16 cellular contexts compared by ENCODE assay signal in the genomic region with DNA sequence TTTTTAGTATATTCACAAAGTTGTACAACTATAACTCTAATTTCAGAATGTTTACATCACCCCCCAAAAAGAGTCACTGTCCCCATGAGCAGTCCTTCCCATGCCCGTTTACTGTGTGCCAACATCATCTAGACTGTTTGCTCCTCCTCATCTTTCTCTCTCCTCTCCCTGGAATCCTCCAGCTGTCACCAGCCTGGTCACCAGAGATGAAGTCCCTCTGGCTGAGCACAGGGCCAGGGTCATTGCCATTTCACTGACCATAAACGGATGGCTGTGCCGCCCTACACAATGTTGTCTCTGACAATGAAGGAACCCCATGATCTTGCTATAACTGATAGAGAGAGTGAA. TPM values are rescaled to one million over a fixed set of nuclear protein-coding genes. Genes with fewer than 3 reads are reported as not detected.
DNase-seq lines count a peak whose midpoint lies in the region; ATAC-seq, FAIRE-seq and TF ChIP-seq lines count a peak whose summit lies in the region.
"Had no signal": no experiment of that assay in that cellular context is flagged by ENCODE, and none has a peak within 500 bp of the region (broad histone marks: within the 10 kb centered on the region; RNA-seq: fewer than 3 reads in every experiment).

No MANE protein-coding gene starts in this region.

- BruUV-seq in PC-3 (replicated peaks; lab: Mats Ljungman, UMichigan), result no TSS peak
- BruUV-seq in endothelial cell of umbilical vein (replicated peaks; lab: Mats Ljungman, UMichigan), result no TSS peak

- no peaks in the 10 kb centered on the region for H3K27me3 ChIP-seq in PC-3 (ENCODE audit: low read length)
- H3K27me3 ChIP-seq in endothelial cell of umbilical vein (ENCODE audit: control insufficient read depth in 2 of 2, insufficient read depth in 2 of 2, low read length in 2 of 2), result no peaks in the 10 kb centered on the region

- POLR2A ChIA-PET in PC-3 (lab: Charles Lee; ENCODE audit: unreplicated experiment) (no interaction called here), endothelial cell of umbilical vein (lab: Charles Lee) (interaction anchor here (1.7 kb wide), 1 partner anchor 45 kb away, joined by 8 read pairs; a partner anchor contains a TSS)

- H3K27ac ChIP-seq in PC-3 (ENCODE audit: low read length) (peak overlapping the region; percentile 69), endothelial cell of umbilical vein (ENCODE audit: insufficient read depth, low read depth, low read length) (peak overlapping the region; percentile 92), skin epidermis (peak overlapping the region in 13 of 21 experiments; percentile 12 to 87 (median 56)), kidney (ENCODE audit: low read depth in 2 of 2, low read length in 2 of 2) (peak overlapping the region in 1 of 2 donors; percentile 49)
- H3K27ac ChIP-seq: 22Rv1, neutrophil, WERI-Rb-1 had no signal

- ATAC-seq in PC-3, result no peak

- TF ChIP-seq CTCF in PC-3 (conservative IDR thresholded peaks at IDR 0.05; ENCODE audit: low read depth, low read length), result no peak
- TF ChIP-seq CTCF in endothelial cell of umbilical vein (IDR thresholded peaks at IDR 0.05; ENCODE audit: extremely low read depth in 1 of 2, insufficient read depth in 1 of 2, low read depth in 1 of 2, low read length in 2 of 2), result no peak
- no peak for TF ChIP-seq CTCF in kidney (IDR thresholded peaks at IDR 0.05; ENCODE audit: borderline replicate concordance, extremely low read depth, insufficient read depth)

- H3K9me1 ChIP-seq in endothelial cell of umbilical vein (replicated peaks; ENCODE audit: control insufficient read depth, extremely low read depth, insufficient read depth, low read length), result no peaks in the 10 kb centered on the region

- H3K9me2 ChIP-seq in PC-3 (replicated peaks; ENCODE audit: low read length), result no peaks in the 10 kb centered on the region

- H3K79me2 ChIP-seq in PC-3 (ENCODE audit: low read length), result no peaks in the 10 kb centered on the region
- H3K79me2 ChIP-seq in endothelial cell of umbilical vein (ENCODE audit: control insufficient read depth, insufficient read depth, low read length), result no peaks in the 10 kb centered on the region

- H3K4me2 ChIP-seq in PC-3 (ENCODE audit: low read length) (no peak overlapping the region), endothelial cell of umbilical vein (ENCODE audit: insufficient read depth, low read length) (peak overlapping the region; percentile 53)

- CTCF ChIA-PET in PC-3 (lab: Charles Lee), result no interaction called here
- CTCF ChIA-PET in endothelial cell of umbilical vein (lab: Charles Lee), result interaction anchor here (1.4 to 1.7 kb wide), 2 partner anchors 134 to 187 kb away, joined by 5 to 17 read pairs; no protein-coding TSS in a partner anchor

- FAIRE-seq in endothelial cell of umbilical vein (lab: Jason Lieb, UNC) (no peak), kidney (lab: Jason Lieb, UNC) (no peak)
- FAIRE-seq: colon had no signal

- dilution Hi-C loops in endothelial cell of umbilical vein (cut with MboI; ENCODE audit: extremely low pct_ligation_motif_present, low sequenced_read_pairs), result no loop called here

- H2AFZ ChIP-seq in PC-3 (ENCODE audit: low read length) (no peak overlapping the region), endothelial cell of umbilical vein (ENCODE audit: low read depth, low read length) (no peak overlapping the region)

- H3K36me3 ChIP-seq in PC-3 (ENCODE audit: low read depth, low read length), result no peaks in the 10 kb centered on the region
- H3K36me3 ChIP-seq in endothelial cell of umbilical vein (ENCODE audit: control insufficient read depth in 2 of 2, extremely low read depth in 1 of 2, insufficient read depth in 2 of 2, low read length in 2 of 2), result no peaks in the 10 kb centered on the region
- no peaks in the 10 kb centered on the region for H3K36me3 ChIP-seq in kidney (ENCODE audit: control insufficient read depth in 1 of 2, insufficient read depth in 2 of 2, low read length in 2 of 2)
- H3K36me3 ChIP-seq: neutrophil, WERI-Rb-1 had no signal

- H4K20me1 ChIP-seq in PC-3 (ENCODE audit: low read length) (no peaks in the 10 kb centered on the region), endothelial cell of umbilical vein (replicated peaks; ENCODE audit: control insufficient read depth, extremely low read depth, insufficient read depth, low read length) (no peaks in the 10 kb centered on the region)

- H3K9ac ChIP-seq in PC-3 (ENCODE audit: low read length) (peak overlapping the region; percentile 28; the same call in 1 of the 2 replicates), endothelial cell of umbilical vein (replicated peaks; ENCODE audit: extremely low read depth, insufficient read depth, low read length) (peak overlapping the region; percentile 81), kidney (ENCODE audit: low read length in 2 of 2) (no peak overlapping the region)

- no peak for TF ChIP-seq POLR2A in endothelial cell of umbilical vein (IDR thresholded peaks at IDR 0.05; ENCODE audit: low read depth, low read length)

- intact Hi-C loops in PC-3 (cut with micrococcal nuclease), result loop anchor here (5.0 kb wide), 1 partner anchor 48 kb away; no protein-coding TSS in a partner anchor
- intact Hi-C loops in endothelial cell of umbilical vein (cut with micrococcal nuclease), result loop anchor here (1.0 kb wide), 2 partner anchors 10 to 52 kb away; no protein-coding TSS in a partner anchor
- intact Hi-C loops in kidney (cut with DNase I), result no loop called here

- H3K9me3 ChIP-seq in PC-3 (ENCODE audit: low read length) (no peaks in the 10 kb centered on the region), endothelial cell of umbilical vein (replicated peaks; ENCODE audit: control insufficient read depth, insufficient read depth, low read length) (no peaks in the 10 kb centered on the region), kidney (ENCODE audit: control insufficient read depth in 1 of 2, low read length in 2 of 2) (no peaks in the 10 kb centered on the region)
- H3K9me3 ChIP-seq: neutrophil had no signal

- H3K4me1 ChIP-seq in PC-3 (ENCODE audit: insufficient read depth, low read length) (peaks cover 32% of the 10 kb centered on the region), endothelial cell of umbilical vein (ENCODE audit: control insufficient read depth, extremely low read depth, insufficient read depth, low read length) (peaks cover 46% of the 10 kb centered on the region), kidney (ENCODE audit: control insufficient read depth in 1 of 2, insufficient read depth in 1 of 2, low read depth in 1 of 2, low read length in 2 of 2) (peaks cover 0 to 8% of the 10 kb centered on the region in 2 donors)

- H3K4me3 ChIP-seq in PC-3 (ENCODE audit: low read length) (no peak overlapping the region), endothelial cell of umbilical vein (replicated peaks in 1 of 3; ENCODE audit: insufficient read depth in 1 of 3, low read depth in 1 of 3, low read length in 3 of 3) (no peak overlapping the region), skin epidermis (no peak overlapping the region), kidney (ENCODE audit: low read length in 2 of 2) (no peak overlapping the region)

- H3F3A ChIP-seq in PC-3 (ENCODE audit: low read length, unreplicated experiment), result peaks cover 3% of the 10 kb centered on the region

- DNase-seq in SHP77 (lab: John Stamatoyannopoulos, UW) (peak; percentile 15 to 24), SHP77 treated with DMSO at 0.1 percent for 48 hours (lab: John Stamatoyannopoulos, UW) (no peak), PC-3 (no peak), endothelial cell of umbilical vein (ENCODE audit: low read depth, low spot score) (no peak), kidney (no peak), ecto neural progenitor cell (ENCODE audit: low spot score) (no peak), cerebellar cortex (ENCODE audit: low spot score) (no peak)
- DNase-seq: left colon, NCI-H2227 treated with DMSO at 0.1 percent for 48 hours, WERI-Rb-1 had no signal

TF ChIP-seq in endothelial cell of umbilical vein, 7 proteins besides CTCF, POLR2A, EP300 and RAD21 (continues in another document):
- TF ChIP-seq POLR2AphosphoS5 (IDR thresholded peaks at IDR 0.05; ENCODE audit: insufficient read depth, low read depth, low read length), result no peak
- no peak for TF ChIP-seq EZH2 (IDR thresholded peaks at IDR 0.05; ENCODE audit: borderline replicate concordance, low read depth, low read length, severe bottlenecking)

RNA-seq across cellular contexts. Expression of a gene that starts 45.2 kb away (rescaled TPM):
- not detected in 2 replicates for total RNA-seq in PC-3 (2014; rRNA removed)
- total RNA-seq in endothelial cell of umbilical vein, result 28.4 and 31.7 TPM in 2 replicates
- polyA plus RNA-seq in endothelial cell of umbilical vein, result 31.5 and 31.7 TPM in 2 replicates
- polyA plus RNA-seq in endothelial cell of umbilical vein (2011; cell fraction: cytosol; rRNA removed), result 10.7 and 21.1 TPM in 2 replicates
- 33.6 and 34.4 TPM in 2 replicates for polyA plus RNA-seq in endothelial cell of umbilical vein (2011; cell fraction: nucleus; rRNA removed)
- polyA plus RNA-seq in endothelial cell of umbilical vein (2012), result 7.8 and 12.1 TPM in 2 replicates
- polyA minus RNA-seq in endothelial cell of umbilical vein, result 7.0 and 7.5 TPM in 2 replicates
- not detected for polyA minus RNA-seq in endothelial cell of umbilical vein (2011; cell fraction: cytosol; rRNA and poly(A)+ RNA removed)
- 25.2 and 57.0 TPM in 2 replicates for polyA minus RNA-seq in endothelial cell of umbilical vein (2011; cell fraction: nucleus; rRNA and poly(A)+ RNA removed)
- total RNA-seq in kidney, result 4.2 TPM
- 0.26 TPM for polyA plus RNA-seq in kidney (ENCODE audit: insufficient read depth, low read depth, low replicate concordance)
- total RNA-seq: RPMI7951 had no signal

RNA-seq across cellular contexts. Expression of a gene that starts 53.1 kb away (rescaled TPM):
- total RNA-seq in PC-3 (2014; rRNA removed) (0.11 and 0.52 TPM in 2 replicates), endothelial cell of umbilical vein (0.46 and 1.1 TPM in 2 replicates), kidney (5.3 TPM)
- polyA plus RNA-seq in endothelial cell of umbilical vein (0.10 and 0.33 TPM in 2 replicates), kidney (ENCODE audit: insufficient read depth, low read depth, low replicate concordance) (0.17 TPM)
- 0.23 and 0.25 TPM in 2 replicates for polyA plus RNA-seq in endothelial cell of umbilical vein (2011; cell fraction: cytosol; rRNA removed)
- 0.64 and 0.80 TPM in 2 replicates for polyA plus RNA-seq in endothelial cell of umbilical vein (2011; cell fraction: nucleus; rRNA removed)
- polyA plus RNA-seq in endothelial cell of umbilical vein (2012), result 0.25 and 0.37 TPM in 2 replicates
- 0.06 and 0.34 TPM in 2 replicates for polyA minus RNA-seq in endothelial cell of umbilical vein
- not detected for polyA minus RNA-seq in endothelial cell of umbilical vein (2011; cell fraction: cytosol; rRNA and poly(A)+ RNA removed)
- 1.6 and 2.3 TPM in 2 replicates for polyA minus RNA-seq in endothelial cell of umbilical vein (2011; cell fraction: nucleus; rRNA and poly(A)+ RNA removed)
- total RNA-seq: RPMI7951, subcutaneous adipose tissue had no signal

RNA-seq across cellular contexts. Expression of a gene that starts 59.7 kb away (rescaled TPM):
- total RNA-seq in PC-3 (2014; rRNA removed), result 11.3 and 11.4 TPM in 2 replicates
- 57.5 and 60.3 TPM in 2 replicates for total RNA-seq in endothelial cell of umbilical vein
- 8.6 and 10.8 TPM in 2 replicates for polyA plus RNA-seq in endothelial cell of umbilical vein
- 7.6 TPM in 2 replicates for polyA plus RNA-seq in endothelial cell of umbilical vein (2011; cell fraction: cytosol; rRNA removed)
- 37.7 and 42.1 TPM in 2 replicates for polyA plus RNA-seq in endothelial cell of umbilical vein (2011; cell fraction: nucleus; rRNA removed)
- polyA plus RNA-seq in endothelial cell of umbilical vein (2012), result 17.6 and 21.9 TPM in 2 replicates
- polyA minus RNA-seq in endothelial cell of umbilical vein, result 66.7 and 87.2 TPM in 2 replicates
- polyA minus RNA-seq in endothelial cell of umbilical vein (2011; cell fraction: cytosol; rRNA and poly(A)+ RNA removed), result 16.4 TPM
- 175 and 231 TPM in 2 replicates for polyA minus RNA-seq in endothelial cell of umbilical vein (2011; cell fraction: nucleus; rRNA and poly(A)+ RNA removed)
- 106 TPM for total RNA-seq in kidney
- 12.5 TPM for polyA plus RNA-seq in kidney (ENCODE audit: insufficient read depth, low read depth, low replicate concordance)

Comparison
In these comparisons a context has a peak if more than half of its experiments do, and no peak if none do; other contexts are left out.
1. DNase-seq: peak in SHP77 (2 of 2); none in SHP77 treated with DMSO at 0.1 percent for 48 hours (single experiment), PC-3 (single experiment), endothelial cell of umbilical vein (single experiment), kidney (single experiment), ecto neural progenitor cell (single experiment) and cerebellar cortex (single experiment).
2. H3K9ac ChIP-seq: peak in PC-3 (single experiment) and endothelial cell of umbilical vein (single experiment); none in kidney (0 of 2).